In genomic region chr4:40515398-40516293, GRCh38 we compare ENCODE assay signal across 1 cellular context.
TF ChIP-seq lines count a peak whose summit lies in the region.

No MANE protein-coding gene starts in this region.

TF ChIP-seq in K562, 482 proteins besides CTCF, POLR2A, EP300 and RAD21 (continued from another document and continues in another):
- TF ChIP-seq MGA (IDR thresholded peaks at IDR 0.05), result no peak
- TF ChIP-seq PATZ1 (CRISPR knock-in tag; IDR thresholded peaks at IDR 0.05; ENCODE audit: borderline replicate concordance), result no peak; the same call in 1 of the 2 replicates
- TF ChIP-seq PHB (CRISPR knock-in tag; IDR thresholded peaks at IDR 0.05), result no peak
- peak; percentile 48; the same call in 1 of the 2 replicates for TF ChIP-seq MYC (IDR thresholded peaks at IDR 0.05; ENCODE audit: low read depth, low read length)
- TF ChIP-seq MYC (CRISPR knock-in tag; IDR thresholded peaks at IDR 0.05; ENCODE audit: borderline replicate concordance, low read depth), result no peak
- TF ChIP-seq KAT8 (IDR thresholded peaks at IDR 0.05; ENCODE audit: low read depth), result no peak
- TF ChIP-seq POLR2AphosphoS5 (IDR thresholded peaks at IDR 0.05; ENCODE audit: control insufficient read depth, insufficient read depth, low read depth, low read length), result peak; percentile 51
- TF ChIP-seq HMBOX1 (IDR thresholded peaks at IDR 0.05), result peak; percentile 96
- TF ChIP-seq TRIM28 (IDR thresholded peaks at IDR 0.05), result peak; percentile 30; the same call in 1 of the 2 replicates
- 0 out of 2 replicates have a peak, but pooled peaks have one; percentile 34 for TF ChIP-seq RB1 (IDR thresholded peaks at IDR 0.05; ENCODE audit: low read depth)
- no peak for TF ChIP-seq ZBTB34 (CRISPR knock-in tag; IDR thresholded peaks at IDR 0.05)
- TF ChIP-seq LARP7 (IDR thresholded peaks at IDR 0.05), result no peak; the same call in 1 of the 2 replicates
- no peak for TF ChIP-seq CAMTA2 (CRISPR knock-in tag; conservative IDR thresholded peaks at IDR 0.05)
- no peak for TF ChIP-seq C11orf30 (IDR thresholded peaks at IDR 0.05; ENCODE audit: low read depth)
- no peak for TF ChIP-seq XRCC4 (IDR thresholded peaks at IDR 0.05; ENCODE audit: extremely low read depth, insufficient read depth, insufficient read length)
- TF ChIP-seq PRMT5 (CRISPR knock-in tag; IDR thresholded peaks at IDR 0.05), result no peak
- peak; percentile 55; the same call in 1 of the 2 replicates for TF ChIP-seq SMARCA4 (IDR thresholded peaks at IDR 0.05)
- no peak for TF ChIP-seq MCM2 (IDR thresholded peaks at IDR 0.05; ENCODE audit: low read depth)
- TF ChIP-seq KHSRP (IDR thresholded peaks at IDR 0.05), result no peak
- peak in 1 of 2 experiments; percentile 69; a peak in 1 of 3 replicates for TF ChIP-seq CBX3 (IDR thresholded peaks at IDR 0.05; ENCODE audit: borderline replicate concordance in 1 of 2, low read length in 2 of 2)
- no peak for TF ChIP-seq ATF1 (CRISPR knock-in tag; IDR thresholded peaks at IDR 0.05)
- TF ChIP-seq ATF1 (tag; IDR thresholded peaks at IDR 0.05), result peak; percentile 65
- peak; percentile 40 for TF ChIP-seq VEZF1 (CRISPR knock-in tag; IDR thresholded peaks at IDR 0.05)
- no peak for TF ChIP-seq PHF21A (IDR thresholded peaks at IDR 0.05; ENCODE audit: borderline replicate concordance, low read depth)
- TF ChIP-seq HDGF (IDR thresholded peaks at IDR 0.05), result peak; percentile 53; the same call in 1 of the 2 replicates
- TF ChIP-seq ESRRA (IDR thresholded peaks at IDR 0.05; ENCODE audit: borderline replicate concordance, low read depth), result peak; percentile 82
- TF ChIP-seq USF2 (CRISPR knock-in tag; IDR thresholded peaks at IDR 0.05), result no peak
- 0 out of 4 replicates have a peak, but pooled peaks of 1 of the 2 experiments have one; percentile 33 for TF ChIP-seq ZMIZ1 (IDR thresholded peaks at IDR 0.05; ENCODE audit: low read depth in 2 of 2, low read length in 2 of 2)
- TF ChIP-seq ZBTB26 (CRISPR knock-in tag; IDR thresholded peaks at IDR 0.05), result no peak
- TF ChIP-seq NRF1 (conservative IDR thresholded peaks at IDR 0.05 in 1 of 2, IDR thresholded peaks at IDR 0.05 in 1 of 2), result peak; percentile 57 to 61
- no peak for TF ChIP-seq ZNF449 (CRISPR knock-in tag; IDR thresholded peaks at IDR 0.05)
